ENCODE assay signal across 11 cellular contexts in genomic region chr12:72273499-72273837, GRCh38. TPM values are rescaled to one million over a fixed set of nuclear protein-coding genes. Genes with fewer than 3 reads are reported as not detected.
DNase-seq lines count a peak whose midpoint lies in the region; ATAC-seq, FAIRE-seq and TF ChIP-seq lines count a peak whose summit lies in the region.
"Had no signal": no experiment of that assay in that cellular context is flagged by ENCODE, and none has a peak within 500 bp of the region (broad histone marks: within the 10 kb centered on the region; RNA-seq: fewer than 3 reads in every experiment).

No MANE protein-coding gene starts in this region.

- H3K4me1 ChIP-seq in iPS DF 6.9 (ENCODE audit: control insufficient read depth, insufficient read depth, low read length): no peaks in the 10 kb centered on the region
- H3K4me1 ChIP-seq in effector memory CD4-positive, alpha-beta T cell (ENCODE audit: control insufficient read depth, insufficient read depth, low read length, poor library complexity, severe bottlenecking): no peaks in the 10 kb centered on the region

- H3K36me3 ChIP-seq in iPS DF 6.9 (ENCODE audit: control insufficient read depth, insufficient read depth, low read length): no peaks in the 10 kb centered on the region
- H3K36me3 ChIP-seq in effector memory CD4-positive, alpha-beta T cell (ENCODE audit: control insufficient read depth, insufficient read depth, low read length): no peaks in the 10 kb centered on the region

- no peaks in the 10 kb centered on the region for H3K9me3 ChIP-seq in iPS DF 6.9 (ENCODE audit: control insufficient read depth, insufficient read depth, low read length)
- H3K9me3 ChIP-seq in effector memory CD4-positive, alpha-beta T cell (ENCODE audit: control insufficient read depth, low read length): no peaks in the 10 kb centered on the region

- H3K27ac ChIP-seq in angular gyrus (ENCODE audit: low read depth, low read length) (peak overlapping the region; percentile 15), iPS DF 6.9 (ENCODE audit: low read length) (no peak overlapping the region)
- H3K27ac ChIP-seq in effector memory CD4-positive, alpha-beta T cell (ENCODE audit: insufficient read depth, low read length, poor library complexity, severe bottlenecking): no peak overlapping the region

- peaks cover 18% of the 10 kb centered on the region for H3K27me3 ChIP-seq in iPS DF 6.9 (ENCODE audit: control insufficient read depth, insufficient read depth, low read length)
- peaks cover 14% of the 10 kb centered on the region for H3K27me3 ChIP-seq in effector memory CD4-positive, alpha-beta T cell (replicated peaks; ENCODE audit: control insufficient read depth, insufficient read depth, low read length, poor library complexity, severe bottlenecking)

- peak; percentile 5 for DNase-seq in GM12892 (ENCODE audit: insufficient read length)
- no peak for DNase-seq in iPS DF 6.9 (ENCODE audit: low read depth, low spot score)
- no peak for DNase-seq in sciatic nerve (ENCODE audit: low spot score)
- no peak for DNase-seq in activated effector memory CD4-positive, alpha-beta T cell treated with Interleukin-2 at 50 U/mL for 16 hours
- DNase-seq in activated naive CD4-positive, alpha-beta T cell treated with anti-CD3 and anti-CD28 coated beads, Interleukin-2, amount 50 U/mL, for 16 hours: no peak
- DNase-seq in effector memory CD4-positive, alpha-beta T cell: no peak
- DNase-seq: activated effector memory CD4-positive, alpha-beta T cell treated with anti-CD3 and anti-CD28 coated beads, Interleukin-2, amount 50 U/mL, for 16 hours; NCI-H187 treated with DMSO at 0.1 percent for 48 hours had no signal

- TF ChIP-seq POLR2A in GM12892 (IDR thresholded peaks at IDR 0.05; ENCODE audit: low read depth, low read length): no peak

- intact Hi-C loops in sciatic nerve (cut with DNase I): no loop called here

- ATAC-seq in sciatic nerve (peak; percentile 2), GM21786 (IDR thresholded peaks at IDR 0.05; ENCODE audit: unreplicated experiment) (no peak)

- FAIRE-seq in GM12892 (lab: Jason Lieb, UNC): no peak

- peak overlapping the region; percentile 42; the same call in 1 of the 2 replicates for H3K4me3 ChIP-seq in iPS DF 6.9 (ENCODE audit: low read length)
- H3K4me3 ChIP-seq in effector memory CD4-positive, alpha-beta T cell (ENCODE audit: insufficient read depth, low read depth, low read length, poor library complexity, severe bottlenecking): no peak overlapping the region

- WGBS in iPS DF 6.9 (ENCODE audit: insufficient coverage, insufficient read length): no CpG with 5 or more reads among the region's 24 CpGs

RNA-seq across cellular contexts. Expression of gene TRHDE, which starts 1.3 kb away (rescaled TPM):
- polyA plus RNA-seq in GM12892 (2012; ENCODE audit: missing spikeins): not detected
- 4.1 TPM for total RNA-seq in sciatic nerve
- total RNA-seq: T-helper 1 cell treated with Interleukin-12 subunit alpha and Interleukin-12 subunit beta and Interleukin-4 antibody, amounts not matched to agents 30 ng/mL and 1 ng/mL, for 36 hours had no signal
